Comparison of ENCODE assay signal across 23 cellular contexts in genomic region chr20:32978009-32978335, GRCh38. TPM values are rescaled to one million over a fixed set of nuclear protein-coding genes. Genes with fewer than 3 reads are reported as not detected.
"Had no signal": no experiment of that assay in that cellular context is flagged by ENCODE, and none has a peak within 500 bp of the region (broad histone marks: within the 10 kb centered on the region; RNA-seq: fewer than 3 reads in every experiment).

No MANE protein-coding gene starts in this region.

- H3K27me3 Mint-ChIP-seq: activated B cell treated with CpG ODN at 0.5 μM for 24 hours; activated T-helper 17 cell treated with anti-CD3 and anti-CD28 coated beads, Interleukin-2, amount 50 U/mL, for 72 hours; stimulated activated naive CD8-positive, alpha-beta T cell treated with anti-CD3 and anti-CD28 coated beads, Interleukin-15, amount 100 ng/mL, for 72 hours; type B pancreatic cell had no signal

- H3K9me3 Mint-ChIP-seq: type B pancreatic cell had no signal

- H3K4me1 ChIP-seq: ascending aorta, gastrocnemius medialis, left lung, psoas muscle had no signal

- H3K36me3 Mint-ChIP-seq: type B pancreatic cell had no signal

- H3K4me3 Mint-ChIP-seq: activated B cell treated with CpG ODN at 0.5 μM for 24 hours; activated T-helper 17 cell treated with anti-CD3 and anti-CD28 coated beads, Interleukin-2, amount 50 U/mL, for 72 hours; stimulated activated naive CD8-positive, alpha-beta T cell treated with anti-CD3 and anti-CD28 coated beads, Interleukin-15, amount 100 ng/mL, for 72 hours; type B pancreatic cell had no signal

- DNase-seq: activated B cell treated with CpG ODN at 0.5 μM for 24 hours; activated CD4-positive, alpha-beta T cell treated with anti-CD3 and anti-CD28 coated beads, Interleukin-2, amount 50 U/mL, for 1 hour; activated naive CD4-positive, alpha-beta T cell treated with Interleukin-2 at 50 U/mL for 16 hours; gastrocnemius medialis; left lung; midbrain; psoas muscle; stimulated activated CD4-positive, alpha-beta T cell treated with anti-CD3 and anti-CD28 coated beads, Interleukin-4, amount 100 ng/mL, for 1 hour had no signal

- H3K36me3 ChIP-seq: ascending aorta, gastrocnemius medialis, left lung had no signal

- H3K27me3 ChIP-seq: ascending aorta, gastrocnemius medialis, left lung had no signal

- H3K9me3 ChIP-seq: ascending aorta, gastrocnemius medialis, left lung, psoas muscle had no signal

- H3K27ac ChIP-seq: ascending aorta, coronary artery, gastrocnemius medialis, left lung, psoas muscle, SK-N-MC had no signal

- H3K4me2 ChIP-seq: smooth muscle cell had no signal

- H3K27ac Mint-ChIP-seq: activated B cell treated with CpG ODN at 0.5 μM for 24 hours; activated T-helper 17 cell treated with anti-CD3 and anti-CD28 coated beads, Interleukin-2, amount 50 U/mL, for 72 hours; type B pancreatic cell had no signal

- H3K4me3 ChIP-seq: ascending aorta, coronary artery, gastrocnemius medialis, left lung, psoas muscle, SK-N-MC, smooth muscle cell had no signal

RNA-seq across cellular contexts. Expression of gene SUN5, which starts 26.3 kb away (rescaled TPM):
- total RNA-seq: activated B cell treated with CpG ODN at 0.5 μM for 24 hours; activated T-helper 17 cell treated with anti-CD3 and anti-CD28 coated beads, Interleukin-2, amount 50 U/mL, for 72 hours; ascending aorta; esophagus mucosa; gastrocnemius medialis; kidney epithelial cell; left lung; lung microvascular endothelial cell; omental fat pad; psoas muscle; sciatic nerve; smooth muscle cell; temporal lobe had no signal
- polyA plus RNA-seq: adipose tissue, neural cell, psoas muscle, smooth muscle cell had no signal

RNA-seq across cellular contexts. Expression of gene BPIFB2, which starts 29.5 kb away (rescaled TPM):
- total RNA-seq: activated B cell treated with CpG ODN at 0.5 μM for 24 hours; activated T-helper 17 cell treated with anti-CD3 and anti-CD28 coated beads, Interleukin-2, amount 50 U/mL, for 72 hours; ascending aorta; gastrocnemius medialis; kidney epithelial cell; lung microvascular endothelial cell; omental fat pad; psoas muscle; sciatic nerve; smooth muscle cell; temporal lobe had no signal
- polyA plus RNA-seq: adipose tissue, neural cell, psoas muscle, smooth muscle cell had no signal

RNA-seq across cellular contexts. Expression of gene BPIFB6, which starts 53.5 kb away (rescaled TPM):
- total RNA-seq: activated B cell treated with CpG ODN at 0.5 μM for 24 hours; activated T-helper 17 cell treated with anti-CD3 and anti-CD28 coated beads, Interleukin-2, amount 50 U/mL, for 72 hours; ascending aorta; esophagus mucosa; gastrocnemius medialis; kidney epithelial cell; left lung; lung microvascular endothelial cell; omental fat pad; psoas muscle; sciatic nerve; smooth muscle cell; temporal lobe had no signal
- polyA plus RNA-seq: adipose tissue, neural cell, psoas muscle, smooth muscle cell had no signal
